ENCODE assay signal across 8 cellular contexts in genomic region chr17:79009397-79010303, GRCh38. TPM values are rescaled to one million over a fixed set of nuclear protein-coding genes. Genes with fewer than 3 reads are reported as not detected.
DNase-seq lines count a peak whose midpoint lies in the region; ATAC-seq and TF ChIP-seq lines count a peak whose summit lies in the region.

Gene CANT1 (minus strand): TSS chr17:79009764. CDS start chr17:78997622, 12,142 bp downstream.

- peak within 1 kb of the TSS; percentile 83 to 89 for H3K9ac ChIP-seq in liver (ENCODE audit: low read depth in 1 of 2, low read length in 2 of 2)

- H3K36me3 ChIP-seq in liver (ENCODE audit: control insufficient read depth in 4 of 4, insufficient read depth in 3 of 4, low read depth in 1 of 4, low read length in 3 of 4): no peaks in the 10 kb centered on the region

- peaks cover 0 to 30% (median 10%) of the 10 kb centered on the region in 4 donors for H3K4me1 ChIP-seq in liver (ENCODE audit: control insufficient read depth in 4 of 4, insufficient read depth in 4 of 4, low read length in 3 of 4)

- ATAC-seq in GM18867 (IDR thresholded peaks at IDR 0.05; ENCODE audit: unreplicated experiment) (peak; percentile 91), HG03103 (IDR thresholded peaks at IDR 0.05; ENCODE audit: low read depth, unreplicated experiment) (peak; percentile 90)

- peak within 1 kb of the TSS; percentile 59 to 98 (median 91) for H3K4me3 ChIP-seq in liver (ENCODE audit: low read depth in 1 of 3, low read length in 3 of 3)

- no peaks in the 10 kb centered on the region for H3K27me3 ChIP-seq in liver (ENCODE audit: control insufficient read depth in 4 of 4, insufficient read depth in 4 of 4, low read length in 3 of 4)

- H3K9me3 ChIP-seq in liver (ENCODE audit: control insufficient read depth in 4 of 4, low read length in 3 of 4): no peaks in the 10 kb centered on the region

- TF ChIP-seq CTCF in liver (IDR thresholded peaks at IDR 0.05; ENCODE audit: low read depth, low read length, missing input control): no peak

- peak within 1 kb of the TSS; percentile 73 to 83 for H3K27ac ChIP-seq in liver (ENCODE audit: low read depth in 1 of 2, low read length in 2 of 2)

- whole genome bisulfite sequencing in liver: 2% methylated on average over 73 of the region's 73 CpGs

- peak; percentile 100 for DNase-seq in AG08396 (ENCODE audit: low spot score)
- peak; percentile 62 for DNase-seq in NCI-H510A (lab: John Stamatoyannopoulos, UW)
- DNase-seq in activated CD4-positive, alpha-beta T cell treated with anti-CD3 and anti-CD28 coated beads, Interleukin-2, amount 50 U/mL, for 1 hour: peak; percentile 81
- peak; percentile 90 for DNase-seq in dermis blood vessel endothelial cell
- peak; percentile 83 for DNase-seq in stimulated activated CD4-positive, alpha-beta T cell treated with anti-CD3 and anti-CD28 coated beads, Interleukin-4, amount 100 ng/mL, for 24 hours

- TF ChIP-seq RAD21 in liver (IDR thresholded peaks at IDR 0.05): no peak

TF ChIP-seq in liver, 16 proteins besides CTCF, POLR2A, EP300 and RAD21:
- TF ChIP-seq HNF4A (conservative IDR thresholded peaks at IDR 0.05): no peak
- TF ChIP-seq NR2F2 (IDR thresholded peaks at IDR 0.05): peak; percentile 32
- peak in 1 of 2 donors; percentile 62 for TF ChIP-seq GABPA (IDR thresholded peaks at IDR 0.05 in 1 of 2, conservative IDR thresholded peaks at IDR 0.05 in 1 of 2)

RNA-seq across cellular contexts. Expression of gene CANT1, which starts in this region (rescaled TPM):
- total RNA-seq in dermis blood vessel endothelial cell: 64.8 and 97.3 TPM in 2 replicates
- total RNA-seq in liver: 10 to 100 TPM; 14.0 to 18.9 TPM
- polyA plus RNA-seq in liver: 10 to 100 TPM in 1 of 2 donors, 1 to 10 TPM in 1; 6.2 to 20.0 TPM

Comparison
In these comparisons a context has a peak if more than half of its experiments do, and no peak if none do; other contexts are left out.
1. Peak in every context shown above with its lines: DNase-seq, ATAC-seq, H3K4me3 ChIP-seq and H3K27ac ChIP-seq.